In the genomic region with DNA sequence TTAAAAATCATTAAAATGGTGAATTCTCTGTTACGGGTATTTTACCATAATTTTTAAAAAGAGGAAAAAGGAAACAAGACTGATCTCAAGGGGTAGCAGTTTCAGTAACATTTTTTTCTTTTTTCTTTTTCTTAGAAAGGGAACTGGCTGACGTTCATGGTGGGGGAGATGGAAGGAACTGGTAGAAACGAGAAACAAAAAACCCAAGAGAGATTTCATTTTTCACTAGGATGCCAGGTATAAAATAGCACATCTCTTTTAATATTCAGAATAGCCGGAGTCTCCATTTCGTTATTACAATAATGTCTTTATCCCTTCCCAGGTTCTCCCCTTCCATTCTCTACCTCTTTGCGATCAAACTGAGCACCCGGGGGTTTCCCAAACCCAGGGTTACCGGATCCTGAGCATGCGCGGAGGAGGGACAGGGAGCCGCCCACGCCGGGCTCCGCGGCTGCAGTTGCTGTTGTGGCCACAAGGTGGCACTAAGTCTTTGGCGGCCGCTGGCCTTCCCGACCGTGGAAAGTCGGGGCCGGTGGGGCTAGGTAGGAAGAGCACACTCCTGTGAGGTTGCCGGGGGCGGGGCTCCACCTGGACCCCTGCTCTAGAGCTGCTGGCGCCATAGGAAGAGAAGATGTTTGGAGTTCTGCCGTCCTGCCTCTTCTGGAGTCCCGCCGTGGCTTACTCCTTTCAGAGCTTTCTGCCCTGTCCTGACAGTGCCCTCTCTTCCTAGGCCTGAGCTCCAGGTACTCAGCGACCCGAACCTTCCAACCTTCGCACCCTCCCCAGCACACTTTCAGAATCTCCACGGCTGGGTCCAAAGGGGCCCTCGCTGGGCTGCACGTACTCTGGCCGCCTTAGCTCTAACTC, we compare ENCODE assay signal across 8 cellular contexts.
DNase-seq lines count a peak whose midpoint lies in the region; ATAC-seq, FAIRE-seq and TF ChIP-seq lines count a peak whose summit lies in the region.

No MANE protein-coding gene starts in this region.

- peak overlapping the region; percentile 10 to 57 for H3K9ac ChIP-seq in kidney (ENCODE audit: low read length in 2 of 2)

- intact Hi-C loops in kidney (cut with DNase I), result no loop called here

- ATAC-seq in GM18499 (IDR thresholded peaks at IDR 0.05; ENCODE audit: insufficient read depth, unreplicated experiment) (peak; percentile 95), HG02798 (IDR thresholded peaks at IDR 0.05; ENCODE audit: poor library complexity, unreplicated experiment) (peak; percentile 92)

- H3K4me1 ChIP-seq in kidney (ENCODE audit: control insufficient read depth in 1 of 2, insufficient read depth in 1 of 2, low read depth in 1 of 2, low read length in 2 of 2), result no peaks in the 10 kb centered on the region

- no peaks in the 10 kb centered on the region for H3K36me3 ChIP-seq in kidney (ENCODE audit: control insufficient read depth in 1 of 2, insufficient read depth in 2 of 2, low read length in 2 of 2)

- FAIRE-seq in kidney (lab: Jason Lieb, UNC), result no peak

- TF ChIP-seq CTCF in kidney (IDR thresholded peaks at IDR 0.05; ENCODE audit: borderline replicate concordance, extremely low read depth, insufficient read depth), result peak; percentile 98

- DNase-seq in NCI-H146 treated with DMSO at 0.1 percent for 48 hours (lab: John Stamatoyannopoulos, UW; ENCODE audit: unreplicated experiment) (peak; percentile 66), caudate nucleus (lab: John Stamatoyannopoulos, UW) (peak in 58 of 61 donors; percentile 13 to 83 (median 63)), kidney (peak; percentile 91), DMS79 (lab: John Stamatoyannopoulos, UW) (no peak)
- peak; percentile 48 to 78 (median 68) for DNase-seq in activated CD4-positive, CD25-positive, alpha-beta regulatory T cell (lab: John Stamatoyannopoulos, UW)
- peak; percentile 73 to 90 (median 84) for DNase-seq in stimulated activated CD4-positive, alpha-beta T cell treated with anti-CD3 and anti-CD28 coated beads, Interleukin-12 subunit alpha, Interleukin-12 subunit beta, amount 100 ng/mL, for 48 hours (ENCODE audit: low read depth in 2 of 3, low spot score in 1 of 3)

- H3K27ac ChIP-seq in caudate nucleus (ENCODE audit: low read depth, low read length), result no peak overlapping the region
- peak overlapping the region; percentile 12 to 60 for H3K27ac ChIP-seq in kidney (ENCODE audit: low read depth in 2 of 2, low read length in 2 of 2)

- H3K4me3 ChIP-seq in kidney (ENCODE audit: low read length in 2 of 2), result peak overlapping the region; percentile 52 to 64

- no peaks in the 10 kb centered on the region for H3K9me3 ChIP-seq in kidney (ENCODE audit: control insufficient read depth in 1 of 2, low read length in 2 of 2)
